ENCODE assay signal across 21 cellular contexts in genomic region chr11:35639591-35640179, GRCh38. TPM values are rescaled to one million over a fixed set of nuclear protein-coding genes. Genes with fewer than 3 reads are reported as not detected.
DNase-seq lines count a peak whose midpoint lies in the region; ATAC-seq and TF ChIP-seq lines count a peak whose summit lies in the region.
"Had no signal": no experiment of that assay in that cellular context is flagged by ENCODE, and none has a peak within 500 bp of the region (broad histone marks: within the 10 kb centered on the region; RNA-seq: fewer than 3 reads in every experiment).

No MANE protein-coding gene starts in this region.

- H3K9me3 ChIP-seq in PC-9 (ENCODE audit: insufficient read depth, low read depth) (no peaks in the 10 kb centered on the region), transverse colon (no peaks in the 10 kb centered on the region)
- H3K9me3 ChIP-seq: Peyer's patch had no signal

- no peaks in the 10 kb centered on the region for H3F3A ChIP-seq in GM23338 (replicated peaks; ENCODE audit: low read depth)
- no peaks in the 10 kb centered on the region for H3F3A ChIP-seq in PC-9 (ENCODE audit: insufficient read depth, low read depth)

- no peaks in the 10 kb centered on the region for H3K36me3 ChIP-seq in GM23338 (ENCODE audit: insufficient read depth)
- no peaks in the 10 kb centered on the region for H3K36me3 ChIP-seq in PC-9 (ENCODE audit: low read depth)
- H3K36me3 ChIP-seq in transverse colon = no peaks in the 10 kb centered on the region
- H3K36me3 ChIP-seq: Peyer's patch had no signal

- ATAC-seq in GM23338 (peak; percentile 55; the same call in 2 of the 3 replicates), esophagus mucosa (no peak)
- ATAC-seq: HCT116 had no signal

- POLR2A ChIA-PET in PC-9 (lab: Charles Lee; ENCODE audit: unreplicated experiment) = interaction anchor here (0.6 kb wide), 1 partner anchor 21 kb away, joined by 5 read pairs; no protein-coding TSS in a partner anchor

- H4K20me1 ChIP-seq in GM23338 (replicated peaks; ENCODE audit: insufficient read depth) (no peaks in the 10 kb centered on the region), PC-9 (ENCODE audit: insufficient read depth) (no peaks in the 10 kb centered on the region)

- no peak for TF ChIP-seq EP300 in transverse colon (IDR thresholded peaks at IDR 0.05; ENCODE audit: low read depth)

- CTCF ChIA-PET in PC-9 (lab: Charles Lee) = no interaction called here

- H3K27me3 ChIP-seq in GM23338 (ENCODE audit: insufficient read depth) = no peaks in the 10 kb centered on the region
- H3K27me3 ChIP-seq in PC-9 (ENCODE audit: insufficient read depth, low read depth) = no peaks in the 10 kb centered on the region
- peaks cover 20% of the 10 kb centered on the region for H3K27me3 ChIP-seq in transverse colon
- H3K27me3 ChIP-seq: Peyer's patch had no signal

- WGBS in transverse colon (ENCODE audit: low coverage in 1 of 2), 2 donors = 61 to 62% methylated on average over 4 to 9 of the region's 9 CpGs

- peak overlapping the region; percentile 30; the same call in 1 of the 2 replicates for H3K27ac Mint-ChIP-seq in GM23338
- H3K27ac Mint-ChIP-seq: B cell; CD4-positive, CD25-positive, alpha-beta regulatory T cell had no signal

- peaks cover 11% of the 10 kb centered on the region for H3K4me1 Mint-ChIP-seq in GM23338
- H3K4me1 Mint-ChIP-seq: B cell; CD4-positive, CD25-positive, alpha-beta regulatory T cell had no signal

- DNase-seq in DMS 273 (lab: John Stamatoyannopoulos, UW; ENCODE audit: unreplicated experiment) (peak; percentile 2), DMS 273 treated with DMSO at 0.1 percent for 48 hours (lab: John Stamatoyannopoulos, UW) (no peak), GM23338 (ENCODE audit: low spot score) (peak; percentile 77), PC-9 (peak; percentile 51 to 76), left kidney (ENCODE audit: low read depth, low spot score) (peak; percentile 68), transverse colon (no peak), NCI-H2029 treated with DMSO at 0.1 percent for 48 hours (lab: John Stamatoyannopoulos, UW) (no peak)
- DNase-seq: Calu3; CD4-positive, CD25-positive, alpha-beta regulatory T cell; DMS79 treated with DMSO at 0.1 percent for 48 hours; KG1; NCI-H1694; NCI-H2171; NCI-H446 treated with DMSO at 0.1 percent for 48 hours; Peyer's patch; Right ventricle myocardium superior had no signal

- H3K4me1 ChIP-seq in GM23338 (ENCODE audit: insufficient read depth) (peaks cover 20% of the 10 kb centered on the region), PC-9 (replicated peaks; ENCODE audit: insufficient read depth) (peaks cover 15% of the 10 kb centered on the region), transverse colon (no peaks in the 10 kb centered on the region)
- H3K4me1 ChIP-seq: Peyer's patch had no signal

- no peak overlapping the region for H2AFZ ChIP-seq in GM23338
- H2AFZ ChIP-seq in PC-9 = no peak overlapping the region

- 0 out of 2 replicates have a peak overlapping the region, but pooled peaks have one; percentile 9 for H3K4me3 ChIP-seq in GM23338
- no peak overlapping the region for H3K4me3 ChIP-seq in PC-9
- no peak overlapping the region for H3K4me3 ChIP-seq in transverse colon
- H3K4me3 ChIP-seq: Peyer's patch, SK-N-MC had no signal

- no peaks in the 10 kb centered on the region for H3K79me2 ChIP-seq in GM23338 (replicated peaks; ENCODE audit: insufficient read depth)
- no peaks in the 10 kb centered on the region for H3K79me2 ChIP-seq in PC-9 (ENCODE audit: low read depth)

- TF ChIP-seq CTCF in GM23338 (conservative IDR thresholded peaks at IDR 0.05; ENCODE audit: low read depth in 2 of 2) = no peak
- no peak for TF ChIP-seq CTCF in PC-9 (conservative IDR thresholded peaks at IDR 0.05)
- TF ChIP-seq CTCF in transverse colon (IDR thresholded peaks at IDR 0.05) = no peak

- no peaks in the 10 kb centered on the region for H3K9me3 Mint-ChIP-seq in GM23338

- in situ Hi-C loops in transverse colon (cut with MboI; ENCODE audit: low pct_ligation_motif_present in 1 of 4, low pct_unique_long_range_greater_than_20kb in 1 of 4, low sequenced_read_pairs in 3 of 4) = no loop called here

- TF ChIP-seq POLR2A in transverse colon (IDR thresholded peaks at IDR 0.05) = no peak

- H3K9me2 ChIP-seq in GM23338 (ENCODE audit: insufficient read depth) = no peaks in the 10 kb centered on the region
- no peaks in the 10 kb centered on the region for H3K9me2 ChIP-seq in PC-9 (ENCODE audit: insufficient read depth)

- H3K36me3 Mint-ChIP-seq in GM23338 (ENCODE audit: low read depth) = no peaks in the 10 kb centered on the region
- H3K36me3 Mint-ChIP-seq: CD4-positive, CD25-positive, alpha-beta regulatory T cell had no signal

- no peak overlapping the region for H3K4me3 Mint-ChIP-seq in GM23338
- H3K4me3 Mint-ChIP-seq: B cell; CD4-positive, CD25-positive, alpha-beta regulatory T cell had no signal

- H3K27ac ChIP-seq in GM23338 (ENCODE audit: low read depth) = no peak overlapping the region
- no peak overlapping the region for H3K27ac ChIP-seq in PC-9
- H3K27ac ChIP-seq in transverse colon = no peak overlapping the region
- H3K27ac ChIP-seq: 22Rv1, Peyer's patch, SK-N-MC had no signal

- no TSS peak for BruUV-seq in PC-9 (replicated peaks; lab: Mats Ljungman, UMichigan)

- intact Hi-C loops in PC-9 (cut with micrococcal nuclease; ENCODE audit: unreplicated experiment) = no loop called here
- intact Hi-C loops in transverse colon (cut with DNase I; ENCODE audit: low total_unique reads) = no loop called here

- H3K27me3 Mint-ChIP-seq in GM23338 (ENCODE audit: insufficient read depth, low read depth, poor library complexity) = no peaks in the 10 kb centered on the region

- H3K4me2 ChIP-seq in GM23338 (peak overlapping the region; percentile 61), PC-9 (no peak overlapping the region)

TF ChIP-seq in GM23338, 12 proteins besides CTCF, POLR2A, EP300 and RAD21:
- no peak for TF ChIP-seq EZH2 (IDR thresholded peaks at IDR 0.05; ENCODE audit: low read depth, unreplicated experiment)
- TF ChIP-seq, protein P1, sequence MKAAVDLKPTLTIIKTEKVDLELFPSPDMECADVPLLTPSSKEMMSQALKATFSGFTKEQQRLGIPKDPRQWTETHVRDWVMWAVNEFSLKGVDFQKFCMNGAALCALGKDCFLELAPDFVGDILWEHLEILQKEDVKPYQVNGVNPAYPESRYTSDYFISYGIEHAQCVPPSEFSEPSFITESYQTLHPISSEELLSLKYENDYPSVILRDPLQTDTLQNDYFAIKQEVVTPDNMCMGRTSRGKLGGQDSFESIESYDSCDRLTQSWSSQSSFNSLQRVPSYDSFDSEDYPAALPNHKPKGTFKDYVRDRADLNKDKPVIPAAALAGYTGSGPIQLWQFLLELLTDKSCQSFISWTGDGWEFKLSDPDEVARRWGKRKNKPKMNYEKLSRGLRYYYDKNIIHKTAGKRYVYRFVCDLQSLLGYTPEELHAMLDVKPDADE (IDR thresholded peaks at IDR 0.05) = no peak

RNA-seq across cellular contexts. Expression of gene FJX1, which starts 21.4 kb away (rescaled TPM):
- total RNA-seq in GM23338 (2014; rRNA removed; shearing (Covaris generic)) = 16.1 and 18.4 TPM in 2 replicates
- 9.4 and 10.0 TPM in 2 replicates for polyA plus RNA-seq in GM23338 (2016; fragmentation: Nextera tagmentation; extraction: Ambion mirVana)
- total RNA-seq in PC-9 (2021) (14.8 and 17.5 TPM in 2 replicates), esophagus mucosa (5.6 TPM), transverse colon (1 to 10 TPM in 1 of 4 donors, under 1 TPM in 2, not detected in 1; 0.14 to 2.6 (median 0.64) TPM)
- total RNA-seq: B cell; CD4-positive, CD25-positive, alpha-beta regulatory T cell; Peyer's patch had no signal
- polyA plus RNA-seq: CD4-positive, CD25-positive, alpha-beta regulatory T cell had no signal

RNA-seq across cellular contexts. Expression of gene TRIM44, which starts 22.9 kb away (rescaled TPM):
- total RNA-seq in GM23338 (2014; rRNA removed; shearing (Covaris generic)) = 10.3 and 11.0 TPM in 2 replicates
- polyA plus RNA-seq in GM23338 (2016; fragmentation: Nextera tagmentation; extraction: Ambion mirVana) = 7.6 and 10.4 TPM in 2 replicates
- total RNA-seq in PC-9 (2021) (91.7 and 100 TPM in 2 replicates), esophagus mucosa (22.7 TPM), transverse colon (10 to 100 TPM; 17.9 to 93.9 (median 37.5) TPM)

Comparison
In these comparisons a context has a peak if more than half of its experiments do, and no peak if none do; other contexts are left out.
1. DNase-seq: peak in DMS 273 (single experiment), GM23338 (single experiment), PC-9 (2 of 2) and left kidney (single experiment); none in DMS 273 treated with DMSO at 0.1 percent for 48 hours (single experiment), transverse colon (single experiment) and NCI-H2029 treated with DMSO at 0.1 percent for 48 hours (single experiment).